10 cellular contexts compared by ENCODE assay signal in genomic region chr5:96968614-96969013, GRCh38. TPM values are rescaled to one million over a fixed set of nuclear protein-coding genes. Genes with fewer than 3 reads are reported as not detected.
DNase-seq lines count a peak whose midpoint lies in the region; ATAC-seq and TF ChIP-seq lines count a peak whose summit lies in the region.
"Had no signal": no experiment of that assay in that cellular context is flagged by ENCODE, and none has a peak within 500 bp of the region (broad histone marks: within the 10 kb centered on the region; RNA-seq: fewer than 3 reads in every experiment).

No MANE protein-coding gene starts in this region.

- H3K4me3 Mint-ChIP-seq in brain, result peak overlapping the region in 4 of 5 experiments; percentile 12 to 59 (median 47)
- peak overlapping the region in 9 of 10 donors; percentile 1 to 67 (median 50) for H3K4me3 Mint-ChIP-seq in naive thymus-derived CD4-positive, alpha-beta T cell

- POLR2A ChIA-PET in HEK293T (lab: Yijun Ruan, JAX), result no interaction called here
- POLR2A ChIA-PET in naive thymus-derived CD4-positive, alpha-beta T cell (lab: Charles Lee), result interaction anchor here (0.6 to 1.0 kb wide), 2 partner anchors 32 to 192 kb away, joined by 3 to 4 read pairs; partner anchors contain the start of gene LNPEP

- peaks cover 14% of the 10 kb centered on the region for H3K36me3 Mint-ChIP-seq in brain
- H3K36me3 Mint-ChIP-seq in naive thymus-derived CD4-positive, alpha-beta T cell, result peaks cover 0 to 31% (median 4%) of the 10 kb centered on the region in 5 donors

- no peaks in the 10 kb centered on the region for H3K36me3 ChIP-seq in ACC112 (ENCODE audit: insufficient read depth, low read length)
- H3K36me3 ChIP-seq in naive thymus-derived CD4-positive, alpha-beta T cell (ENCODE audit: control insufficient read depth in 2 of 3, insufficient read depth in 3 of 3, low read length in 3 of 3), result no peaks in the 10 kb centered on the region
- no peaks in the 10 kb centered on the region for H3K36me3 ChIP-seq in H7 (replicated peaks; ENCODE audit: control insufficient read depth, insufficient read depth, low read length)

- H3K4me1 ChIP-seq in ACC112 (ENCODE audit: control insufficient read depth, insufficient read depth, low read length, unreplicated experiment), result peaks cover 20% of the 10 kb centered on the region
- H3K4me1 ChIP-seq in naive thymus-derived CD4-positive, alpha-beta T cell (ENCODE audit: control insufficient read depth in 2 of 2, insufficient read depth in 2 of 2, low read length in 2 of 2), result peaks cover 35 to 51% of the 10 kb centered on the region in 2 donors

- no peak overlapping the region for H2AFZ ChIP-seq in ACC112 (ENCODE audit: low read length, unreplicated experiment)

- TF ChIP-seq CTCF in brain (conservative IDR thresholded peaks at IDR 0.05), result no peak

- peak overlapping the region; percentile 2; the same call in 1 of the 2 replicates for H3K27ac ChIP-seq in ACC112 (ENCODE audit: low read depth, low read length)
- H3K27ac ChIP-seq in naive thymus-derived CD4-positive, alpha-beta T cell (ENCODE audit: low read depth, low read length), result no peak overlapping the region

- no peaks in the 10 kb centered on the region for H3K9me3 Mint-ChIP-seq in brain
- H3K9me3 Mint-ChIP-seq in naive thymus-derived CD4-positive, alpha-beta T cell, result peaks cover 0 to 2% (median 0%) of the 10 kb centered on the region in 11 donors

- H3K79me2 ChIP-seq in ACC112 (ENCODE audit: control insufficient read depth, insufficient read depth, low read length, unreplicated experiment), result peaks cover 74% of the 10 kb centered on the region

- ATAC-seq in naive thymus-derived CD4-positive, alpha-beta T cell, result no peak
- no peak for ATAC-seq in GM21390 (IDR thresholded peaks at IDR 0.05; ENCODE audit: unreplicated experiment)
- ATAC-seq in HG03108 (IDR thresholded peaks at IDR 0.05; ENCODE audit: unreplicated experiment), result no peak

- H3K4me3 ChIP-seq in ACC112 (ENCODE audit: low read depth, low read length) (0 out of 2 replicates have a peak overlapping the region, but pooled peaks have one; percentile 2), H7 (ENCODE audit: insufficient read depth, low read depth, low read length) (no peak overlapping the region)
- H3K4me3 ChIP-seq in naive thymus-derived CD4-positive, alpha-beta T cell (ENCODE audit: low read length), result no peak overlapping the region

- H3K27me3 Mint-ChIP-seq in brain, result no peaks in the 10 kb centered on the region
- H3K27me3 Mint-ChIP-seq in naive thymus-derived CD4-positive, alpha-beta T cell, result no peaks in the 10 kb centered on the region

- no peaks in the 10 kb centered on the region for H3K9me3 ChIP-seq in naive thymus-derived CD4-positive, alpha-beta T cell (ENCODE audit: control insufficient read depth in 2 of 3, low read length in 3 of 3)

- CTCF ChIA-PET in HEK293T (lab: Yijun Ruan, JAX), result interaction anchor here (0.9 kb wide), 1 partner anchor 25 kb away, joined by 3 read pairs; no protein-coding TSS in a partner anchor
- CTCF ChIA-PET in naive thymus-derived CD4-positive, alpha-beta T cell (lab: Charles Lee), result no interaction called here

- H3K27me3 ChIP-seq in ACC112 (ENCODE audit: insufficient read depth, low read length) (no peaks in the 10 kb centered on the region), H7 (ENCODE audit: control insufficient read depth, insufficient read depth, low read length) (no peaks in the 10 kb centered on the region)
- no peaks in the 10 kb centered on the region for H3K27me3 ChIP-seq in naive thymus-derived CD4-positive, alpha-beta T cell (ENCODE audit: control insufficient read depth in 2 of 2, insufficient read depth in 2 of 2, low read length in 2 of 2)

- intact Hi-C loops in naive thymus-derived CD4-positive, alpha-beta T cell (cut with micrococcal nuclease), result loop anchor here in 1 of 2 donors (1.0 kb wide), 1 partner anchor 9 kb away; no protein-coding TSS in a partner anchor

- DNase-seq in HEK293T (ENCODE audit: extremely low spot score) (peak; percentile 28), HT-29 (ENCODE audit: low spot score) (no peak), H7 (no peak)
- no peak for DNase-seq in naive thymus-derived CD4-positive, alpha-beta T cell
- DNase-seq: activated effector memory CD4-positive, alpha-beta T cell treated with anti-CD3 and anti-CD28 coated beads, Interleukin-2, amount 50 U/mL, for 16 hours; T-helper 1 cell had no signal

- H3K4me1 Mint-ChIP-seq in brain, result peaks cover 68% of the 10 kb centered on the region
- H3K4me1 Mint-ChIP-seq in naive thymus-derived CD4-positive, alpha-beta T cell, result peaks cover 63 to 100% (median 94%) of the 10 kb centered on the region in 7 donors

- H3K27ac Mint-ChIP-seq in brain, result peak overlapping the region; percentile 5 to 92 (median 51)
- peak overlapping the region in 6 of 9 donors; percentile 46 to 97 (median 68) for H3K27ac Mint-ChIP-seq in naive thymus-derived CD4-positive, alpha-beta T cell

TF ChIP-seq in HEK293T, 16 proteins besides CTCF, POLR2A, EP300 and RAD21:
- TF ChIP-seq BHLHE40 (IDR thresholded peaks at IDR 0.05; ENCODE audit: borderline replicate concordance) (no peak), CTBP1 (IDR thresholded peaks at IDR 0.05; ENCODE audit: borderline replicate concordance) (no peak), SP1 (IDR thresholded peaks at IDR 0.05) (no peak), FOXA1 (IDR thresholded peaks at IDR 0.05) (no peak)

RNA-seq across cellular contexts. Expression of gene LNPEP, which starts 32.7 kb away (rescaled TPM):
- 6.6 TPM for polyA plus RNA-seq in brain (ENCODE audit: insufficient read depth, low read depth, low replicate concordance)
- total RNA-seq in naive thymus-derived CD4-positive, alpha-beta T cell, result 100 to 1,000 TPM in 1 of 5 experiments, 10 to 100 TPM in 4; 82.4 to 109 (median 88.8) TPM
- 10 to 100 TPM; 53.2 to 54.5 TPM for polyA plus RNA-seq in naive thymus-derived CD4-positive, alpha-beta T cell
- total RNA-seq in HT-29 (2014; rRNA removed; shearing (Covaris generic)), result 6.1 and 7.8 TPM in 2 replicates
- 2.8 and 3.7 TPM in 2 replicates for total RNA-seq in H7 (2014; rRNA removed; shearing (Covaris generic))
